8 cellular contexts compared by ENCODE assay signal in genomic region chr17:17051791-17052461, GRCh38. TPM values are rescaled to one million over a fixed set of nuclear protein-coding genes. Genes with fewer than 3 reads are reported as not detected.
DNase-seq lines count a peak whose midpoint lies in the region; ATAC-seq and TF ChIP-seq lines count a peak whose summit lies in the region.
"Had no signal": no experiment of that assay in that cellular context is flagged by ENCODE, and none has a peak within 500 bp of the region (broad histone marks: within the 10 kb centered on the region; RNA-seq: fewer than 3 reads in every experiment).

No MANE protein-coding gene starts in this region.

- WGBS in spleen, 5 donors: 40 to 68% (median 50%) methylated on average over 6 to 10 of the region's 10 CpGs

- DNase-seq in H4 (ENCODE audit: low spot score): peak; percentile 39
- DNase-seq in RPMI7951 (ENCODE audit: low read depth): peak; percentile 95
- no peak for DNase-seq in left ventricle myocardium superior
- DNase-seq in spleen: peak; percentile 78
- no peak for DNase-seq in GM19238 (ENCODE audit: insufficient read length, low spot score)
- DNase-seq: activated naive CD8-positive, alpha-beta T cell treated with anti-CD3 and anti-CD28 coated beads, Interleukin-2, amount 10 ng/mL, durations not matched to agents 7 days and 5 days had no signal

- no peak for TF ChIP-seq POLR2A in spleen (IDR thresholded peaks at IDR 0.05)

- ATAC-seq in left ventricle myocardium superior (peak; percentile 47), GM21381 (IDR thresholded peaks at IDR 0.05; ENCODE audit: unreplicated experiment) (no peak), HG03460 (IDR thresholded peaks at IDR 0.05; ENCODE audit: unreplicated experiment) (no peak)

- H3K27ac ChIP-seq in spleen: peak overlapping the region; percentile 26 to 72 (median 65)

- TF ChIP-seq CTCF in spleen (IDR thresholded peaks at IDR 0.05 in 8 of 11, conservative IDR thresholded peaks at IDR 0.05 in 3 of 11): no peak

- H3K36me3 ChIP-seq in spleen: peaks cover 0 to 9% (median 0%) of the 10 kb centered on the region in 6 donors

- intact Hi-C loops in left ventricle myocardium superior (cut with micrococcal nuclease): no loop called here
- intact Hi-C loops in spleen (cut with DNase I; ENCODE audit: low total_unique reads): loop anchor here (10.0 kb wide), 1 partner anchor 53 kb away; no protein-coding TSS in a partner anchor

- no peaks in the 10 kb centered on the region for H3K9me3 ChIP-seq in spleen

- no peak overlapping the region for H3K4me3 ChIP-seq in spleen

- peaks cover 48 to 100% (median 88%) of the 10 kb centered on the region in 6 donors for H3K4me1 ChIP-seq in spleen

- no peaks in the 10 kb centered on the region for H3K27me3 ChIP-seq in spleen (replicated peaks in 1 of 7)

RNA-seq across cellular contexts. Expression of gene MPRIP, which starts 9.7 kb away (rescaled TPM):
- 86.9 and 99.5 TPM in 2 replicates for total RNA-seq in H4 (2014; rRNA removed; shearing (Covaris generic))
- 77.1 and 86.3 TPM in 2 replicates for total RNA-seq in RPMI7951 (2014; rRNA removed; shearing (Covaris generic))
- 335 TPM for total RNA-seq in left ventricle myocardium superior
- total RNA-seq in spleen: 100 to 1,000 TPM; 120 to 309 (median 197) TPM
- polyA plus RNA-seq in spleen: 100 to 1,000 TPM in 1 of 3 donors, 10 to 100 TPM in 2; 52.3 to 114 (median 83.0) TPM

Comparison
In these comparisons a context has a peak if more than half of its experiments do, and no peak if none do; other contexts are left out.
1. DNase-seq: peak in H4 (single experiment), RPMI7951 (single experiment) and spleen (single experiment); none in left ventricle myocardium superior (single experiment) and GM19238 (single experiment).